29 cellular contexts compared by ENCODE assay signal in the genomic region with DNA sequence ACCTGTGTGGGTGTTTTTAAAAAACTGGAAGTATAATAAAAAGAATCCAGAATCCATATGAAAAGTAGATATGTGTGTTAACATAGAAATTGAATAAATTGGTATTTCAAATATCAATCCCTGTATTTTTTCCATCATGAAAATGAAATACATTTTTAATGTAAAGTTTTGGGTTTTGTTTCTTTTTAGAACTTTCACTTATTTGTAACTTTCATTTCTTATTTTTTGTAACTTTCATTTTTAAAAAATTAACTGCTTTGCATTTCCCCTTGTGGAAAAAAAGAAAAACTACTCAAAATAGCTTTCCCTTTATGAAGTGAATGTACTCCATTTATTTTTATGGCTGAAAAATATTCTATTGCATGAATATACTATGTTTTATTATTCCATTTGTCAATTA.
"Had no signal": no experiment of that assay in that cellular context is flagged by ENCODE, and none has a peak within 500 bp of the region (broad histone marks: within the 10 kb centered on the region; RNA-seq: fewer than 3 reads in every experiment).

No MANE protein-coding gene starts in this region.

- H3K9me3 ChIP-seq: MG63 had no signal

- H3K4me3 ChIP-seq: cardiac muscle cell, MG63, PC-9 had no signal

- ATAC-seq: activated CD8-positive, alpha-beta T cell treated with anti-CD3 and anti-CD28 coated beads for 36 hours; activated naive CD4-positive, alpha-beta T cell treated with anti-CD3 and anti-CD28 coated beads, Interleukin-2, amount 50 U/mL, for 72 hours; activated T-cell treated with anti-CD3 and anti-CD28 coated beads, Interleukin-2, amount 50 U/mL, for 72 hours; activated T-helper 17 cell treated with anti-CD3 and anti-CD28 coated beads, Interleukin-2, amount 50 U/mL, for 72 hours had no signal

- H3K4me2 ChIP-seq: PC-9 had no signal

- DNase-seq: activated CD4-positive, alpha-beta T cell treated with anti-CD3 and anti-CD28 coated beads for 1 hour; activated CD4-positive, alpha-beta T cell treated with anti-CD3 and anti-CD28 coated beads for 48 hours; activated CD4-positive, CD25-positive, alpha-beta regulatory T cell; activated CD8-positive, alpha-beta T cell treated with anti-CD3 and anti-CD28 coated beads for 36 hours; activated effector memory CD4-positive, alpha-beta T cell treated with anti-CD3 and anti-CD28 coated beads, Interleukin-2, amount 50 U/mL, for 16 hours; activated naive CD4-positive, alpha-beta T cell; activated T-cell treated with anti-CD3 and anti-CD28 coated beads, Interleukin-2, amount 50 U/mL, for 1 hour; activated T-cell treated with anti-CD3 and anti-CD28 coated beads, Interleukin-2, amount 50 U/mL, for 72 hours; amniotic stem cell; aorta; Kasumi-1; MG63; NCI-H1048; NCI-H1436 treated with DMSO at 0.1 percent for 48 hours; NCI-H1694 treated with DMSO at 0.1 percent for 48 hours; NCI-H2029; NCI-H345; NCI-H526; NCI-H748 treated with DMSO at 0.1 percent for 48 hours; NK-92 treated with Interleukin-12 subunit alpha and Interleukin-12 subunit beta, amount 100 ng/mL, for 24 hours; PC-9; Right ventricle myocardium superior; SW 1271; T-helper 1 cell; T1000; WERI-Rb-1 had no signal

- H2AFZ ChIP-seq: PC-9 had no signal

- H3K27ac ChIP-seq: cardiac muscle cell, PC-9, WERI-Rb-1 had no signal

- H3K27me3 ChIP-seq: cardiac muscle cell, MG63 had no signal

- H3K36me3 ChIP-seq: cardiac muscle cell, MG63, WERI-Rb-1 had no signal
